Comparison of ENCODE assay signal across 1 cellular context in genomic region chr16:30775381-30776099, GRCh38.
TF ChIP-seq lines count a peak whose summit lies in the region.

No MANE protein-coding gene starts in this region.

TF ChIP-seq in HepG2, 621 proteins besides CTCF, POLR2A, EP300 and RAD21 (continued from another document and continues in another):
- TF ChIP-seq CENPBD1 (CRISPR knock-in tag; IDR thresholded peaks at IDR 0.05; ENCODE audit: borderline replicate concordance, low read depth) (peak; percentile 4; the same call in 1 of the 2 replicates), EEA1 (CRISPR knock-in tag; IDR thresholded peaks at IDR 0.05; ENCODE audit: borderline replicate concordance) (peak; percentile 99), CBX1 (IDR thresholded peaks at IDR 0.05; ENCODE audit: low read depth) (no peak), ZC3H13 (CRISPR knock-in tag; IDR thresholded peaks at IDR 0.05) (peak; percentile 100), FOXA1 (IDR thresholded peaks at IDR 0.05) (no peak), FOXA1 (CRISPR knock-in tag; IDR thresholded peaks at IDR 0.05) (peak; percentile 29; the same call in 1 of the 2 replicates), TFDP2 (CRISPR knock-in tag; IDR thresholded peaks at IDR 0.05) (peak; percentile 70), FOXM1 (CRISPR knock-in tag; IDR thresholded peaks at IDR 0.05) (no peak), HMG20A (CRISPR knock-in tag; IDR thresholded peaks at IDR 0.05; ENCODE audit: borderline replicate concordance) (no peak), AKAP8 (CRISPR knock-in tag; IDR thresholded peaks at IDR 0.05) (peak; percentile 100), ZNF770 (CRISPR knock-in tag; IDR thresholded peaks at IDR 0.05) (peak; percentile 48), NFKBIZ (CRISPR knock-in tag; IDR thresholded peaks at IDR 0.05) (no peak), NR1H2 (CRISPR knock-in tag; IDR thresholded peaks at IDR 0.05; ENCODE audit: borderline replicate concordance, low read depth) (no peak), MBD4 (IDR thresholded peaks at IDR 0.05; ENCODE audit: borderline replicate concordance, low read length) (no peak), MEF2D (CRISPR knock-in tag; IDR thresholded peaks at IDR 0.05) (no peak; the same call in 1 of the 2 replicates), ZNF646 (CRISPR knock-in tag; IDR thresholded peaks at IDR 0.05) (no peak), ATF6 (CRISPR knock-in tag; conservative IDR thresholded peaks at IDR 0.05) (peak; percentile 91; the same call in 1 of the 2 replicates), THRA (CRISPR knock-in tag; IDR thresholded peaks at IDR 0.05; ENCODE audit: borderline replicate concordance) (no peak; the same call in 1 of the 2 replicates), TFE3 (CRISPR knock-in tag; IDR thresholded peaks at IDR 0.05) (peak; percentile 79), SYNCRIP (IDR thresholded peaks at IDR 0.05; ENCODE audit: insufficient read depth, low read depth, low read length) (no peak), NFYC (CRISPR knock-in tag; IDR thresholded peaks at IDR 0.05) (peak; percentile 51), ZNF33B (CRISPR knock-in tag; IDR thresholded peaks at IDR 0.05) (peak; percentile 98), ZNF839 (CRISPR knock-in tag; IDR thresholded peaks at IDR 0.05; ENCODE audit: borderline replicate concordance) (peak; percentile 87; the same call in 1 of the 2 replicates), RBM39 (IDR thresholded peaks at IDR 0.05; ENCODE audit: low read depth, low read length, poor library complexity, severe bottlenecking) (peak; percentile 99), SMARCC2 (IDR thresholded peaks at IDR 0.05) (no peak), ZNF503 (CRISPR knock-in tag; IDR thresholded peaks at IDR 0.05) (peak; percentile 40; the same call in 1 of the 2 replicates), HMGXB3 (CRISPR knock-in tag; IDR thresholded peaks at IDR 0.05; ENCODE audit: borderline replicate concordance) (peak; percentile 45), GATAD2A (CRISPR knock-in tag; IDR thresholded peaks at IDR 0.05) (peak; percentile 30; the same call in 1 of the 2 replicates), RFXAP (CRISPR knock-in tag; IDR thresholded peaks at IDR 0.05; ENCODE audit: borderline replicate concordance) (peak; percentile 84; the same call in 1 of the 2 replicates), ATF4 (CRISPR knock-in tag; IDR thresholded peaks at IDR 0.05) (peak in 1 of 2 experiments; percentile 96; a peak in 2 of 4 replicates), KDM2A (CRISPR knock-in tag; IDR thresholded peaks at IDR 0.05; ENCODE audit: borderline replicate concordance, low read depth) (peak; percentile 100), ZNF878 (CRISPR knock-in tag; IDR thresholded peaks at IDR 0.05) (peak; percentile 79; the same call in 1 of the 2 replicates), ZNF468 (CRISPR knock-in tag; IDR thresholded peaks at IDR 0.05) (peak; percentile 97), ZNF550 (CRISPR knock-in tag; IDR thresholded peaks at IDR 0.05; ENCODE audit: borderline replicate concordance) (0 out of 2 replicates have a peak, but pooled peaks have one; percentile 50)
